Comparison of ENCODE assay signal across 1 cellular context in the genomic region with DNA sequence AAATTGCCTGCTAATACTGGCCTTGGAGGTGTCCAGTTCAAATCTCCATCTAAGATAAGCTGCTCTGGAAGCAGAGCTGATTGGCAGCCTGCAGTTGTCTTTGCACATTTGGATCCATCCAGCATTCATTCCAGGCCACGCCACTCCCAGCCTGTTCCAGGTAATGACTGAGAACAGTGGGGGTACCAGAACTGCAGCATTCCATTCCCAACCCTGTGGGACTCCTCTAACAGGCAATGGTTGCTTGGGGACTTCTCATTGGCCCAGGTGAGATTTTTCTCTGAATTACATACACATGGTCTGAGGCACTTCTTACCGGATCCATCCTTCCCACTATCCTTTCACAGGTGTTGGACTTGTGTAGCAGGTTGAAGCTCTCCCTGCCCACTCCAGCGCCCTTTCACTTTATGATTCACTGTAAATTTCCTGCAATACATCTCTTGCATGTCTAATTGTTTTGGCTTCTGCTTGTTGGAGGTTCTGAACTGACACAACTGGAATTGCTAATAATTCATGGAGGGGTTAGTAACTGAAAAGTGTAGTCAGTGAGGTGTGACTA.
TF ChIP-seq lines count a peak whose summit lies in the region.

No MANE protein-coding gene starts in this region.

TF ChIP-seq in H1, 55 proteins besides CTCF, POLR2A, EP300 and RAD21:
- no peak for TF ChIP-seq MAFK (IDR thresholded peaks at IDR 0.05; ENCODE audit: low read depth, low read length)
- no peak for TF ChIP-seq TCF12 (IDR thresholded peaks at IDR 0.05; ENCODE audit: low read depth, low read length)
- no peak for TF ChIP-seq JUN (IDR thresholded peaks at IDR 0.05; ENCODE audit: low read depth, low read length)
- TF ChIP-seq, protein P1, sequence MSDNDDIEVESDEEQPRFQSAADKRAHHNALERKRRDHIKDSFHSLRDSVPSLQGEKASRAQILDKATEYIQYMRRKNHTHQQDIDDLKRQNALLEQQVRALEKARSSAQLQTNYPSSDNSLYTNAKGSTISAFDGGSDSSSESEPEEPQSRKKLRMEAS (IDR thresholded peaks at IDR 0.05) = no peak
- TF ChIP-seq HDAC6 (IDR thresholded peaks at IDR 0.05; ENCODE audit: low read depth, low read length) = no peak
- TF ChIP-seq BACH1 (IDR thresholded peaks at IDR 0.05; ENCODE audit: low read length) = no peak
